Comparison of ENCODE assay signal across 8 cellular contexts in genomic region chr4:674172-675035, GRCh38. TPM values are rescaled to one million over a fixed set of nuclear protein-coding genes. Genes with fewer than 3 reads are reported as not detected.
DNase-seq lines count a peak whose midpoint lies in the region; ATAC-seq and TF ChIP-seq lines count a peak whose summit lies in the region.

Gene ATP5ME, minus strand, starts transcription at chr4:674276. Its CDS starts 29 bp downstream, at chr4:674247.
A gene with protein sequence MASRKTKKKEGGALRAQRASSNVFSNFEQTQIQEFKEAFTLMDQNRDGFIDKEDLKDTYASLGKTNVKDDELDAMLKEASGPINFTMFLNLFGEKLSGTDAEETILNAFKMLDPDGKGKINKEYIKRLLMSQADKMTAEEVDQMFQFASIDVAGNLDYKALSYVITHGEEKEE (plus strand): TSS chr4:674542. CDS start chr4:678027, 3,485 bp downstream.

- H3K9ac ChIP-seq in GM23248 (peak within 1 kb of the TSS; percentile 96), fibroblast of lung (ENCODE audit: insufficient read depth, low read length) (peak within 1 kb of the TSS; percentile 98)

- H3K27ac ChIP-seq in GM23248 = peak within 1 kb of the TSS; percentile 77
- peak within 1 kb of the TSS; percentile 96 for H3K27ac ChIP-seq in fibroblast of lung (ENCODE audit: insufficient read depth, low read length)
- peak within 1 kb of the TSS; percentile 100 for H3K27ac ChIP-seq in naive thymus-derived CD4-positive, alpha-beta T cell (ENCODE audit: low read depth, low read length)

- H3K9me3 Mint-ChIP-seq in activated T-helper 1 cell treated with anti-CD3 and anti-CD28 coated beads, Interleukin-12 subunit alpha, Interleukin-12 subunit beta, Interleukin-2, Interleukin-4 antibody, amounts not matched to agents 30 ng/mL and 10 ng/mL and 1 ng/mL, durations not matched to agents 14 hours and 24 hours and 36 hours = no peaks in the 10 kb centered on the region
- no peaks in the 10 kb centered on the region for H3K9me3 Mint-ChIP-seq in naive thymus-derived CD4-positive, alpha-beta T cell
- no peaks in the 10 kb centered on the region for H3K9me3 Mint-ChIP-seq in stimulated activated naive B cell treated with anti-CD40 and anti-IgM and Interleukin-4, amounts not matched to agents 10 μg/mL and 1 μg/mL and 100 μg/mL, for 72 hours

- CTCF ChIA-PET in naive thymus-derived CD4-positive, alpha-beta T cell (lab: Charles Lee) = interaction anchor here (1.2 kb wide), 1 partner anchor 14 kb away, joined by 3 read pairs; no protein-coding TSS in a partner anchor

- no peaks in the 10 kb centered on the region for H3F3A ChIP-seq in GM23248 (ENCODE audit: insufficient read depth)

- peaks cover 20% of the 10 kb centered on the region for H3K36me3 Mint-ChIP-seq in activated T-helper 1 cell treated with anti-CD3 and anti-CD28 coated beads, Interleukin-12 subunit alpha, Interleukin-12 subunit beta, Interleukin-2, Interleukin-4 antibody, amounts not matched to agents 30 ng/mL and 10 ng/mL and 1 ng/mL, durations not matched to agents 14 hours and 24 hours and 36 hours (ENCODE audit: low read depth)
- peaks cover 0 to 14% (median 3%) of the 10 kb centered on the region in 5 donors for H3K36me3 Mint-ChIP-seq in naive thymus-derived CD4-positive, alpha-beta T cell
- H3K36me3 Mint-ChIP-seq in stimulated activated naive B cell treated with anti-CD40 and anti-IgM and Interleukin-4, amounts not matched to agents 10 μg/mL and 1 μg/mL and 100 μg/mL, for 72 hours = peaks cover 21 to 33% of the 10 kb centered on the region in 2 donors

- H3K4me2 ChIP-seq in GM23248 (ENCODE audit: unreplicated experiment) = peak within 1 kb of the TSS; percentile 91
- H3K4me2 ChIP-seq in fibroblast of lung (ENCODE audit: extremely low read depth, insufficient read depth, low read length) = peak within 1 kb of the TSS; percentile 99

- no peaks in the 10 kb centered on the region for H3K27me3 ChIP-seq in GM23248 (replicated peaks; ENCODE audit: insufficient read depth)
- H3K27me3 ChIP-seq in fibroblast of lung (ENCODE audit: control insufficient read depth, insufficient read depth, low read length) = no peaks in the 10 kb centered on the region
- H3K27me3 ChIP-seq in naive thymus-derived CD4-positive, alpha-beta T cell (ENCODE audit: control insufficient read depth in 2 of 2, insufficient read depth in 2 of 2, low read length in 2 of 2) = no peaks in the 10 kb centered on the region

- peak within 1 kb of the TSS; percentile 83 for H3K4me3 ChIP-seq in GM23248
- peak within 1 kb of the TSS; percentile 84 to 99 (median 94) for H3K4me3 ChIP-seq in fibroblast of lung (replicated peaks in 1 of 4; ENCODE audit: control extremely low read depth in 1 of 4, insufficient read depth in 1 of 4, low read depth in 3 of 4, low read length in 4 of 4)
- peak within 1 kb of the TSS; percentile 88 for H3K4me3 ChIP-seq in naive thymus-derived CD4-positive, alpha-beta T cell (ENCODE audit: low read length)

- H3K27me3 Mint-ChIP-seq in activated T-helper 1 cell treated with anti-CD3 and anti-CD28 coated beads, Interleukin-12 subunit alpha, Interleukin-12 subunit beta, Interleukin-2, Interleukin-4 antibody, amounts not matched to agents 30 ng/mL and 10 ng/mL and 1 ng/mL, durations not matched to agents 14 hours and 24 hours and 36 hours (ENCODE audit: insufficient read depth) = peaks cover 1% of the 10 kb centered on the region
- H3K27me3 Mint-ChIP-seq in naive thymus-derived CD4-positive, alpha-beta T cell = no peaks in the 10 kb centered on the region
- H3K27me3 Mint-ChIP-seq in stimulated activated naive B cell treated with anti-CD40 and anti-IgM and Interleukin-4, amounts not matched to agents 10 μg/mL and 1 μg/mL and 100 μg/mL, for 72 hours = no peaks in the 10 kb centered on the region

- peaks cover 27% of the 10 kb centered on the region for H3K79me2 ChIP-seq in GM23248 (ENCODE audit: insufficient read depth)
- peaks cover 13% of the 10 kb centered on the region for H3K79me2 ChIP-seq in fibroblast of lung (ENCODE audit: control insufficient read depth, insufficient read depth, low read length)

- H2AFZ ChIP-seq in GM23248 (peak within 1 kb of the TSS; percentile 80), fibroblast of lung (ENCODE audit: low read length) (peak within 1 kb of the TSS; percentile 81)

- H3K27ac Mint-ChIP-seq in activated T-helper 1 cell treated with anti-CD3 and anti-CD28 coated beads, Interleukin-12 subunit alpha, Interleukin-12 subunit beta, Interleukin-2, Interleukin-4 antibody, amounts not matched to agents 30 ng/mL and 10 ng/mL and 1 ng/mL, durations not matched to agents 14 hours and 24 hours and 36 hours = peak within 1 kb of the TSS; percentile 90
- peak within 1 kb of the TSS; percentile 80 to 91 (median 89) for H3K27ac Mint-ChIP-seq in naive thymus-derived CD4-positive, alpha-beta T cell
- H3K27ac Mint-ChIP-seq in stimulated activated naive B cell treated with anti-CD40 and anti-IgM and Interleukin-4, amounts not matched to agents 10 μg/mL and 1 μg/mL and 100 μg/mL, for 72 hours = peak within 1 kb of the TSS; percentile 95

- H3K4me3 Mint-ChIP-seq in activated T-helper 1 cell treated with anti-CD3 and anti-CD28 coated beads, Interleukin-12 subunit alpha, Interleukin-12 subunit beta, Interleukin-2, Interleukin-4 antibody, amounts not matched to agents 30 ng/mL and 10 ng/mL and 1 ng/mL, durations not matched to agents 14 hours and 24 hours and 36 hours = peak within 1 kb of the TSS; percentile 88
- peak within 1 kb of the TSS; percentile 84 to 92 (median 88) for H3K4me3 Mint-ChIP-seq in naive thymus-derived CD4-positive, alpha-beta T cell
- H3K4me3 Mint-ChIP-seq in stimulated activated naive B cell treated with anti-CD40 and anti-IgM and Interleukin-4, amounts not matched to agents 10 μg/mL and 1 μg/mL and 100 μg/mL, for 72 hours = peak within 1 kb of the TSS; percentile 91 to 92

- POLR2A ChIA-PET in naive thymus-derived CD4-positive, alpha-beta T cell (lab: Charles Lee) = interaction anchor here (0.6 to 3.4 kb wide), 7 partner anchors 11 to 1196 kb away, joined by 3 to 46 read pairs (median 3); partner anchors contain the start of genes MAEA and ZNF718

- TF ChIP-seq CTCF in fibroblast of lung (conservative IDR thresholded peaks at IDR 0.05 in 1 of 2, IDR thresholded peaks at IDR 0.05 in 1 of 2; ENCODE audit: low read depth in 1 of 2, low read length in 2 of 2) = peak; percentile 63 to 81

- H3K9me3 ChIP-seq in GM23248 (ENCODE audit: low read depth) (no peaks in the 10 kb centered on the region), fibroblast of lung (ENCODE audit: control insufficient read depth, insufficient read depth, low read depth, low read length) (no peaks in the 10 kb centered on the region)
- H3K9me3 ChIP-seq in naive thymus-derived CD4-positive, alpha-beta T cell (ENCODE audit: control insufficient read depth in 2 of 3, low read length in 3 of 3) = no peaks in the 10 kb centered on the region

- H3K36me3 ChIP-seq in GM23248 (ENCODE audit: low read depth) (peaks cover 13% of the 10 kb centered on the region; the same call in 1 of the 2 replicates), fibroblast of lung (ENCODE audit: control insufficient read depth, insufficient read depth, low read length) (peaks cover 9% of the 10 kb centered on the region)
- H3K36me3 ChIP-seq in naive thymus-derived CD4-positive, alpha-beta T cell (ENCODE audit: control insufficient read depth in 2 of 3, insufficient read depth in 3 of 3, low read length in 3 of 3) = peaks cover 6 to 32% (median 7%) of the 10 kb centered on the region in 3 experiments

- H3K4me1 Mint-ChIP-seq in activated T-helper 1 cell treated with anti-CD3 and anti-CD28 coated beads, Interleukin-12 subunit alpha, Interleukin-12 subunit beta, Interleukin-2, Interleukin-4 antibody, amounts not matched to agents 30 ng/mL and 10 ng/mL and 1 ng/mL, durations not matched to agents 14 hours and 24 hours and 36 hours (ENCODE audit: low read depth) = peaks cover 7% of the 10 kb centered on the region
- H3K4me1 Mint-ChIP-seq in naive thymus-derived CD4-positive, alpha-beta T cell = peaks cover 7 to 15% (median 8%) of the 10 kb centered on the region in 7 donors
- peaks cover 18 to 43% of the 10 kb centered on the region in 2 donors for H3K4me1 Mint-ChIP-seq in stimulated activated naive B cell treated with anti-CD40 and anti-IgM and Interleukin-4, amounts not matched to agents 10 μg/mL and 1 μg/mL and 100 μg/mL, for 72 hours

- 1 to 2% methylated on average over 26 to 64 of the region's 84 CpGs for WGBS in GM23248 (ENCODE audit: low coverage in 1 of 2, low lambda C conversion rate in 2 of 2, missing lambda C conversion rate in 2 of 2), 2 experiments

- intact Hi-C loops in activated T-helper 1 cell treated with anti-CD3 and anti-CD28 coated beads, Interleukin-12 subunit alpha, Interleukin-12 subunit beta, Interleukin-2, Interleukin-4 antibody, amounts not matched to agents 30 ng/mL and 10 ng/mL and 1 ng/mL, durations not matched to agents 14 hours and 24 hours and 36 hours (cut with micrococcal nuclease) = loop anchor here (1.0 to 5.0 kb wide), 8 partner anchors 10 to 432 kb away; partner anchors contain the start of genes GAK, PCGF3, PIGG and TMEM175
- intact Hi-C loops in naive thymus-derived CD4-positive, alpha-beta T cell (cut with micrococcal nuclease) = loop anchor here (1.0 to 10.0 kb wide), 18 partner anchors 11 to 672 kb away; partner anchors contain the start of genes GAK (in 2 of the 2), PCGF3 (in 2 of the 2), PIGG (in 2 of the 2) and TMEM175 (in 2 of the 2)

- ATAC-seq in naive thymus-derived CD4-positive, alpha-beta T cell = peak; percentile 96
- peak; percentile 91 to 93 for ATAC-seq in stimulated activated naive B cell treated with anti-CD40 and anti-IgM and Interleukin-4, amounts not matched to agents 10 μg/mL and 1 μg/mL and 100 μg/mL, for 72 hours (replicated peaks)

- DNase-seq in EH (ENCODE audit: low read depth) = peak; percentile 95
- DNase-seq in GM23248 = peak; percentile 98
- DNase-seq in Kasumi-1 (lab: John Stamatoyannopoulos, UW) = peak; percentile 86 to 88
- peak; percentile 95 for DNase-seq in RKO (ENCODE audit: low spot score)
- DNase-seq in activated T-helper 1 cell treated with anti-CD3 and anti-CD28 coated beads, Interleukin-12 subunit alpha, Interleukin-12 subunit beta, Interleukin-2, Interleukin-4 antibody, amounts not matched to agents 30 ng/mL and 10 ng/mL and 1 ng/mL, durations not matched to agents 14 hours and 24 hours and 36 hours (ENCODE audit: low spot score) = peak; percentile 97
- peak; percentile 90 to 95 for DNase-seq in fibroblast of lung (ENCODE audit: low read depth in 2 of 2)
- peak; percentile 97 to 100 (median 99) for DNase-seq in naive thymus-derived CD4-positive, alpha-beta T cell
- DNase-seq in stimulated activated naive B cell treated with anti-CD40 and anti-IgM and Interleukin-4, amounts not matched to agents 10 μg/mL and 1 μg/mL and 100 μg/mL, for 72 hours = peak; percentile 97

- H4K20me1 ChIP-seq in GM23248 (ENCODE audit: insufficient read depth) (no peaks in the 10 kb centered on the region), fibroblast of lung (ENCODE audit: control insufficient read depth, extremely low read depth, insufficient read depth, low read length) (no peaks in the 10 kb centered on the region)

- in situ Hi-C loops in GM23248 (cut with MboI) = no loop called here

- H3K4me1 ChIP-seq in GM23248 (ENCODE audit: insufficient read depth) (0 out of 2 replicates have a peak, but pooled peaks cover 6% of the 10 kb centered on the region), fibroblast of lung (ENCODE audit: control insufficient read depth, extremely low read depth, insufficient read depth, low read length) (peaks cover 4% of the 10 kb centered on the region)
- H3K4me1 ChIP-seq in naive thymus-derived CD4-positive, alpha-beta T cell (ENCODE audit: control insufficient read depth in 2 of 2, insufficient read depth in 2 of 2, low read length in 2 of 2) = peaks cover 7 to 16% of the 10 kb centered on the region in 2 donors

- no peaks in the 10 kb centered on the region for H3K9me2 ChIP-seq in GM23248 (ENCODE audit: insufficient read depth)

RNA-seq across cellular contexts. Expression of gene ATP5ME, which starts in this region (rescaled TPM):
- total RNA-seq in GM23248 (2014; rRNA removed; shearing (Covaris generic)) = 15.6 and 26.3 TPM in 2 replicates
- polyA plus RNA-seq in GM23248 (2016; fragmentation: Nextera tagmentation; extraction: Ambion mirVana) (472 and 478 TPM in 2 replicates), fibroblast of lung (356 and 367 TPM in 2 replicates)
- total RNA-seq in activated T-helper 1 cell treated with anti-CD3 and anti-CD28 coated beads, Interleukin-12 subunit alpha, Interleukin-12 subunit beta, Interleukin-2, Interleukin-4 antibody, amounts not matched to agents 30 ng/mL and 10 ng/mL and 1 ng/mL, durations not matched to agents 14 hours and 24 hours and 36 hours = 217 and 224 TPM in 2 replicates
- 204 and 257 TPM in 2 replicates for total RNA-seq in fibroblast of lung
- 848 and 872 TPM in 2 replicates for polyA plus RNA-seq in fibroblast of lung (2012)
- polyA minus RNA-seq in fibroblast of lung (ENCODE audit: low replicate concordance) = 25.8 and 82.6 TPM in 2 replicates
- 100 to 1,000 TPM; 115 to 183 (median 123) TPM for total RNA-seq in naive thymus-derived CD4-positive, alpha-beta T cell
- polyA plus RNA-seq in naive thymus-derived CD4-positive, alpha-beta T cell = 100 to 1,000 TPM; 306 to 404 TPM

RNA-seq across cellular contexts. Expression of the second gene that starts in this region (rescaled TPM):
- 14.9 and 21.9 TPM in 2 replicates for total RNA-seq in GM23248 (2014; rRNA removed; shearing (Covaris generic))
- polyA plus RNA-seq in GM23248 (2016; fragmentation: Nextera tagmentation; extraction: Ambion mirVana) = 24.5 and 29.3 TPM in 2 replicates
- 29.7 and 35.0 TPM in 2 replicates for total RNA-seq in activated T-helper 1 cell treated with anti-CD3 and anti-CD28 coated beads, Interleukin-12 subunit alpha, Interleukin-12 subunit beta, Interleukin-2, Interleukin-4 antibody, amounts not matched to agents 30 ng/mL and 10 ng/mL and 1 ng/mL, durations not matched to agents 14 hours and 24 hours and 36 hours
- 13.4 and 14.4 TPM in 2 replicates for total RNA-seq in fibroblast of lung
- 8.6 and 9.6 TPM in 2 replicates for polyA plus RNA-seq in fibroblast of lung
- polyA plus RNA-seq in fibroblast of lung (2012) = 16.7 and 19.1 TPM in 2 replicates
- polyA minus RNA-seq in fibroblast of lung (ENCODE audit: low replicate concordance) = 8.2 and 19.7 TPM in 2 replicates
- 10 to 100 TPM; 19.9 to 32.7 (median 23.8) TPM for total RNA-seq in naive thymus-derived CD4-positive, alpha-beta T cell
- 1 to 10 TPM; 5.8 to 7.1 TPM for polyA plus RNA-seq in naive thymus-derived CD4-positive, alpha-beta T cell

Comparison
In these comparisons a context has a peak if more than half of its experiments do, and no peak if none do; other contexts are left out.
1. Peak in every context shown above with its lines: DNase-seq, ATAC-seq, H3K4me3 ChIP-seq and H3K27ac ChIP-seq.